ENCODE assay signal across 8 cellular contexts in genomic region chr16:30354423-30355143, GRCh38. TPM values are rescaled to one million over a fixed set of nuclear protein-coding genes. Genes with fewer than 3 reads are reported as not detected.
DNase-seq lines count a peak whose midpoint lies in the region; ATAC-seq and TF ChIP-seq lines count a peak whose summit lies in the region.

No MANE protein-coding gene starts in this region.

- H3K4me3 Mint-ChIP-seq in osteocyte (ENCODE audit: unreplicated experiment), result peak overlapping the region; percentile 91

- H3K27me3 Mint-ChIP-seq in osteocyte (ENCODE audit: unreplicated experiment), result no peaks in the 10 kb centered on the region

- ATAC-seq in GM21786 (IDR thresholded peaks at IDR 0.05; ENCODE audit: unreplicated experiment) (peak; percentile 13), SK-N-SH treated with all-trans-retinoic acid at 6 μM for 48 hours (peak; percentile 41)

- H3K36me3 Mint-ChIP-seq in osteocyte (ENCODE audit: unreplicated experiment), result peaks cover 26% of the 10 kb centered on the region

- TF ChIP-seq CTCF in fibroblast of mammary gland (conservative IDR thresholded peaks at IDR 0.05; ENCODE audit: control insufficient read depth, insufficient read depth, low read depth, low read length) (no peak), osteocyte (IDR thresholded peaks at IDR 0.05) (no peak)

- H3K9me3 Mint-ChIP-seq in osteocyte (ENCODE audit: unreplicated experiment), result no peaks in the 10 kb centered on the region

- peaks cover 23% of the 10 kb centered on the region for H3K4me1 Mint-ChIP-seq in osteocyte (ENCODE audit: unreplicated experiment)

- DNase-seq in CD1c-positive myeloid dendritic cell (ENCODE audit: extremely low spot score) (peak; percentile 71), fibroblast of mammary gland (ENCODE audit: low read depth) (no peak), osteocyte (ENCODE audit: extremely low spot score, unreplicated experiment) (no peak), COLO668 (lab: John Stamatoyannopoulos, UW; ENCODE audit: unreplicated experiment) (no peak), NCI-H526 treated with DMSO at 0.1 percent for 48 hours (lab: John Stamatoyannopoulos, UW) (no peak)
- no peak for DNase-seq in stimulated activated CD4-positive, alpha-beta T cell treated with anti-CD3 and anti-CD28 coated beads, Interleukin-12 subunit alpha, Interleukin-12 subunit beta, amount 100 ng/mL, for 4 hours

- peak overlapping the region; percentile 94 for H3K4me3 ChIP-seq in fibroblast of mammary gland (ENCODE audit: control insufficient read depth, low read depth, low read length)

- H3K27ac Mint-ChIP-seq in osteocyte (ENCODE audit: unreplicated experiment), result peak overlapping the region; percentile 100

TF ChIP-seq in SK-N-SH treated with all-trans-retinoic acid at 6 μM for 48 hours, 23 proteins besides CTCF, POLR2A, EP300 and RAD21:
- no peak for TF ChIP-seq ZFP30 (CRISPR knock-in tag; IDR thresholded peaks at IDR 0.05)
- TF ChIP-seq CREB5 (CRISPR knock-in tag; IDR thresholded peaks at IDR 0.05; ENCODE audit: low read depth), result peak; percentile 33; the same call in 1 of the 2 replicates
- TF ChIP-seq CSDC2 (CRISPR knock-in tag; IDR thresholded peaks at IDR 0.05), result no peak
- 0 out of 2 replicates have a peak, but pooled peaks have one; percentile 24 for TF ChIP-seq ZNF70 (CRISPR knock-in tag; IDR thresholded peaks at IDR 0.05)
- no peak for TF ChIP-seq TCF4 (CRISPR knock-in tag; IDR thresholded peaks at IDR 0.05; ENCODE audit: borderline replicate concordance)
- TF ChIP-seq POU6F1 (CRISPR knock-in tag; IDR thresholded peaks at IDR 0.05; ENCODE audit: borderline replicate concordance, low read depth), result no peak
- no peak for TF ChIP-seq BACH2 (CRISPR knock-in tag; IDR thresholded peaks at IDR 0.05; ENCODE audit: borderline replicate concordance)
- no peak for TF ChIP-seq TOX (CRISPR knock-in tag; IDR thresholded peaks at IDR 0.05; ENCODE audit: borderline replicate concordance)
- TF ChIP-seq PPARA (CRISPR knock-in tag; IDR thresholded peaks at IDR 0.05; ENCODE audit: borderline replicate concordance), result no peak
- peak; percentile 58; the same call in 1 of the 2 replicates for TF ChIP-seq GLIS3 (CRISPR knock-in tag; IDR thresholded peaks at IDR 0.05)
- no peak for TF ChIP-seq TSHZ2 (CRISPR knock-in tag; IDR thresholded peaks at IDR 0.05)
- no peak for TF ChIP-seq ARNTL (CRISPR knock-in tag; IDR thresholded peaks at IDR 0.05; ENCODE audit: borderline replicate concordance, low read depth)
- TF ChIP-seq ZNF8 (CRISPR knock-in tag; IDR thresholded peaks at IDR 0.05), result no peak
- TF ChIP-seq ISL1 (CRISPR knock-in tag; IDR thresholded peaks at IDR 0.05), result no peak
- no peak for TF ChIP-seq ESRRG (CRISPR knock-in tag; IDR thresholded peaks at IDR 0.05)
- TF ChIP-seq OSR1 (CRISPR knock-in tag; IDR thresholded peaks at IDR 0.05), result no peak
- no peak for TF ChIP-seq CSRNP3 (CRISPR knock-in tag; IDR thresholded peaks at IDR 0.05)
- no peak for TF ChIP-seq SNAI2 (CRISPR knock-in tag; IDR thresholded peaks at IDR 0.05)

RNA-seq across cellular contexts. Expression of gene CD2BP2, which starts 0.5 kb away (rescaled TPM):
- total RNA-seq in osteocyte, result 65.1 and 67.4 TPM in 2 replicates

RNA-seq across cellular contexts. Expression of gene TBC1D10B, which starts 15.7 kb away (rescaled TPM):
- total RNA-seq in osteocyte, result 47.0 and 49.0 TPM in 2 replicates

RNA-seq across cellular contexts. Expression of gene MYL11, which starts 20.0 kb away (rescaled TPM):
- not detected in 2 replicates for total RNA-seq in osteocyte

RNA-seq across cellular contexts. Expression of gene SEPTIN1, which starts 27.8 kb away (rescaled TPM):
- 1.5 and 2.0 TPM in 2 replicates for total RNA-seq in osteocyte

RNA-seq across cellular contexts. Expression of gene ZNF48, which starts 40.6 kb away (rescaled TPM):
- 12.7 and 13.2 TPM in 2 replicates for total RNA-seq in osteocyte
